12 cellular contexts compared by ENCODE assay signal in the genomic region with DNA sequence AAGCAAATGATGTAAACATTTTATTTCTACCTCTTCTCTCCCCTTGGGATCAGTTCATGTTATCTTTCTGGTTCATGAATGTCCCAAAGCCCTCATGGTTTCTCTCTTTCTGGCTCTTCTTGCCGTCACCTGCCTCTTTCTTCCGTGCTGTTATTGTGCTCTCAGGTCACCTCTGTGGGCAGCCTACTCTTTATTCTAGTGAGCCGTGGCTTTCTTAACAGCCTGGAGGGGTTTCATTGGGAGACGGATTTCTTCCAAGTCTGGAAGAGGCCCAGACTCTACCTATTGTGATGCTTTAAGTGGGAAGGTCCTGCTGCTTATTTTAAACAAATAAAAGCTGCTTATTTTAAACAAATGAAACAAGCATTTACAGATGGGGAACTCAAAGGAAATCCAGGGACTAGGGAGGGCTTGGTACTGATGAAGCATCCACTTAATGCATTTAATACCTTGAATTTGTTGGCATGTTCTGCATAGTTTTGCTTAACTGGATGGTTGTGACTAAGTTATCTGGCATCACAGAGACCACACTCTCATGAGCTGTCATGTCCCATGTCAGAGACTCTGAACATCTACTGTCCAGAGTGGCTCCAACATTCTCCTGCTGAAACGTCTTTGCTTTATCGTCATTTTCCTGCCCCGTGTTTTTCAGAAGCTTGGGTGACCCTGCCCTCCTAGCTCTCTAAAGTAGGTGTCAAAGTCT.
"Had no signal": no experiment of that assay in that cellular context is flagged by ENCODE, and none has a peak within 500 bp of the region (broad histone marks: within the 10 kb centered on the region; RNA-seq: fewer than 3 reads in every experiment).

No MANE protein-coding gene starts in this region.

- H3K27me3 Mint-ChIP-seq: naive thymus-derived CD4-positive, alpha-beta T cell had no signal

- DNase-seq: activated naive CD4-positive, alpha-beta T cell treated with anti-CD3 and anti-CD28 coated beads, Interleukin-2, amount 50 U/mL, for 16 hours; activated T-cell treated with anti-CD3 and anti-CD28 coated beads, Interleukin-2, amount 50 U/mL, for 1 hour; amniotic stem cell; esophagus squamous epithelium; mammary epithelial cell; naive thymus-derived CD4-positive, alpha-beta T cell; posterior cingulate gyrus had no signal

- H3K4me1 Mint-ChIP-seq: naive thymus-derived CD4-positive, alpha-beta T cell had no signal

- H3K4me3 ChIP-seq: esophagus squamous epithelium, skin epidermis had no signal

- ATAC-seq: activated CD4-positive, CD25-positive, alpha-beta regulatory T cell treated with anti-CD3 and anti-CD28 coated beads, Interleukin-2, amount 50 U/mL, for 24 hours; foreskin keratinocyte; naive thymus-derived CD4-positive, alpha-beta T cell had no signal

- H3K36me3 ChIP-seq: esophagus squamous epithelium had no signal

- H3K4me1 ChIP-seq: foreskin keratinocyte had no signal

- H3K4me3 Mint-ChIP-seq: naive thymus-derived CD4-positive, alpha-beta T cell had no signal

- H3K27ac ChIP-seq: esophagus squamous epithelium, foreskin keratinocyte, skin epidermis had no signal

- H3K27ac Mint-ChIP-seq: naive thymus-derived CD4-positive, alpha-beta T cell had no signal

- H3K36me3 Mint-ChIP-seq: naive thymus-derived CD4-positive, alpha-beta T cell had no signal

- H3K27me3 ChIP-seq: esophagus squamous epithelium, foreskin keratinocyte had no signal

- FAIRE-seq: colon, TTC549 had no signal

- H3K9me3 ChIP-seq: esophagus squamous epithelium had no signal
